Comparison of ENCODE assay signal across 13 cellular contexts in the genomic region with DNA sequence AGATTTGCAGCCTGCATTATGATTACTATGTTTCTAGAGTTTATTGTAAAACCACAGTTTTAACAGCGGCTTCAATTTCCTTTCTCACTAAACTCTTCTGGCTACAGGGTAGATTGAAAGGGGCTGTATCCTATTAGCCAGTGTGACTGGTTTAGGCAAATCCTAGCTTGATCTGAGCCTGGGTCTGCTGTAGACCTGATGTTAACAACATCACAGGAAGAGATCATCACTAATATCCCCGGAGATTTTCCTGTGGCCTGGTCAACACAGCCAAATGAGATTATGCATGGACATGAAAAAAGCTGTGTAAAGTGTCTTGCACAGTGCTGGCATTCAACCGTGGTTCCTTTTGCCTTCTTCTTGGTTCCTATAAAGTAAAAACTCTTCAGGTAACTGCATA.
"Had no signal": no experiment of that assay in that cellular context is flagged by ENCODE, and none has a peak within 500 bp of the region (broad histone marks: within the 10 kb centered on the region; RNA-seq: fewer than 3 reads in every experiment).

No MANE protein-coding gene starts in this region.

- H3K4me3 ChIP-seq: adrenal gland, colonic mucosa, thyroid gland, vagina had no signal

- H3K4me1 Mint-ChIP-seq: stimulated activated naive CD8-positive, alpha-beta T cell treated with anti-CD3 and anti-CD28 coated beads, Interleukin-15, amount 100 ng/mL, for 72 hours had no signal

- H3K4me1 ChIP-seq: colonic mucosa, thyroid gland had no signal

- H3K4me3 Mint-ChIP-seq: stimulated activated naive CD8-positive, alpha-beta T cell treated with anti-CD3 and anti-CD28 coated beads, Interleukin-15, amount 100 ng/mL, for 72 hours had no signal

- H3K9me3 ChIP-seq: adrenal gland, colonic mucosa, thyroid gland, vagina had no signal

- H3K27ac ChIP-seq: adrenal gland, colonic mucosa had no signal

- H3K9me3 Mint-ChIP-seq: stimulated activated naive CD8-positive, alpha-beta T cell treated with anti-CD3 and anti-CD28 coated beads, Interleukin-15, amount 100 ng/mL, for 72 hours had no signal

- H3K27ac Mint-ChIP-seq: progenitor cell of endocrine pancreas; stimulated activated naive CD8-positive, alpha-beta T cell treated with anti-CD3 and anti-CD28 coated beads, Interleukin-15, amount 100 ng/mL, for 72 hours had no signal

- DNase-seq: activated CD4-positive, alpha-beta T cell treated with anti-CD3 and anti-CD28 coated beads, Interleukin-2, amount 50 U/mL, for 1 hour; activated naive CD4-positive, alpha-beta T cell treated with anti-CD3 and anti-CD28 coated beads, Interleukin-2, amount 50 U/mL, for 16 hours; adrenal gland; caudate nucleus; colonic mucosa; hypothalamus; nucleus accumbens; stimulated activated CD4-positive, alpha-beta T cell treated with anti-CD3 and anti-CD28 coated beads, Interleukin-4, amount 100 ng/mL, for 24 hours; stimulated activated naive CD8-positive, alpha-beta T cell treated with anti-CD3 and anti-CD28 coated beads, Interleukin-15, amount 100 ng/mL, for 72 hours; T-helper 2 cell; thyroid gland had no signal

- ATAC-seq: stimulated activated naive CD8-positive, alpha-beta T cell treated with anti-CD3 and anti-CD28 coated beads, Interleukin-15, amount 100 ng/mL, for 72 hours had no signal

- H3K27me3 ChIP-seq: adrenal gland, colonic mucosa, thyroid gland, vagina had no signal
